ENCODE assay signal across 18 cellular contexts in genomic region chr9:134888603-134889195, GRCh38. TPM values are rescaled to one million over a fixed set of nuclear protein-coding genes. Genes with fewer than 3 reads are reported as not detected.
A peak's percentile ranks its signal among the peaks of the same experiment; 100 is the strongest.
DNase-seq lines count a peak whose midpoint lies in the region; ATAC-seq and TF ChIP-seq lines count a peak whose summit lies in the region.
"Had no signal": no experiment of that assay in that cellular context is flagged by ENCODE, and none has a peak within 500 bp of the region (broad histone marks: within the 10 kb centered on the region; RNA-seq: fewer than 3 reads in every experiment).

No MANE protein-coding gene starts in this region.

- TF ChIP-seq CTCF in CD14-positive monocyte (IDR thresholded peaks at IDR 0.05) (no peak), gastrocnemius medialis (IDR thresholded peaks at IDR 0.05 in 4 of 5, conservative IDR thresholded peaks at IDR 0.05 in 1 of 5) (no peak)

- peaks cover 17 to 34% (median 22%) of the 10 kb centered on the region in 3 donors for H3K27me3 Mint-ChIP-seq in CD14-positive monocyte (ENCODE audit: low read depth in 3 of 3)

- H3K36me3 Mint-ChIP-seq in CD14-positive monocyte, result no peaks in the 10 kb centered on the region

- H3K4me1 Mint-ChIP-seq in CD14-positive monocyte, result peaks cover 29% of the 10 kb centered on the region

- DNase-seq in CD14-positive monocyte (ENCODE audit: low spot score) (peak; percentile 35), LHCN-M2 (ENCODE audit: low read depth) (peak; percentile 66), left lobe of liver (ENCODE audit: low spot score) (peak; percentile 39), gastrocnemius medialis (no peak), Ammon's horn (ENCODE audit: low spot score) (no peak), NCI-H526 treated with DMSO at 0.1 percent for 48 hours (lab: John Stamatoyannopoulos, UW) (no peak)
- DNase-seq: HCEC 1CT, KBM-7, NCI-H1436, NCI-H2029, NCI-H2171 treated with DMSO at 0.1 percent for 48 hours, NCI-H774, PC-9 had no signal

- no peaks in the 10 kb centered on the region for H3K27me3 ChIP-seq in gastrocnemius medialis

- peak overlapping the region in 1 of 2 donors; percentile 11 for H3K4me3 Mint-ChIP-seq in CD14-positive monocyte
- H3K4me3 Mint-ChIP-seq: CD4-positive, alpha-beta T cell had no signal

- H3K4me1 ChIP-seq in gastrocnemius medialis, result no peaks in the 10 kb centered on the region

- peaks cover 0 to 3% (median under 1%) of the 10 kb centered on the region in 7 donors for H3K9me3 Mint-ChIP-seq in CD14-positive monocyte
- H3K9me3 Mint-ChIP-seq: CD4-positive, alpha-beta T cell had no signal

- TF ChIP-seq POLR2A in gastrocnemius medialis (IDR thresholded peaks at IDR 0.05), result no peak

- H3K36me3 ChIP-seq in gastrocnemius medialis, result no peaks in the 10 kb centered on the region

- in situ Hi-C loops in gastrocnemius medialis (cut with MboI; ENCODE audit: low sequenced_read_pairs in 4 of 4), result no loop called here

- no peaks in the 10 kb centered on the region for H3K9me3 ChIP-seq in gastrocnemius medialis

- H3K27ac ChIP-seq in gastrocnemius medialis, result no peak overlapping the region
- H3K27ac ChIP-seq: PC-9 had no signal

- no peak overlapping the region for H3K4me3 ChIP-seq in gastrocnemius medialis
- H3K4me3 ChIP-seq: PC-9 had no signal

- H3K27ac Mint-ChIP-seq in CD14-positive monocyte, result peak overlapping the region in 1 of 7 donors; percentile 75
- H3K27ac Mint-ChIP-seq: CD4-positive, alpha-beta T cell had no signal

- intact Hi-C loops in CD14-positive monocyte (cut with micrococcal nuclease) (no loop called here), gastrocnemius medialis (cut with DNase I; ENCODE audit: low total_unique reads) (no loop called here)

- ATAC-seq in left lobe of liver (no peak), gastrocnemius medialis (peak; percentile 55 to 62), GM21367 (IDR thresholded peaks at IDR 0.05; ENCODE audit: unreplicated experiment) (no peak), HG02970 (IDR thresholded peaks at IDR 0.05; ENCODE audit: low FRiP score, unreplicated experiment) (no peak)

RNA-seq across cellular contexts. Expression of gene FCN2, which starts 8.1 kb away (rescaled TPM):
- polyA plus RNA-seq in CD14-positive monocyte, result not detected
- not detected in 2 replicates for total RNA-seq in LHCN-M2 (2014; rRNA removed)
- not detected for polyA plus RNA-seq in LHCN-M2 (2012)
- total RNA-seq in left lobe of liver, result 95.7 TPM
- total RNA-seq in gastrocnemius medialis, result not detected
- total RNA-seq: CD4-positive, alpha-beta T cell; NCI-H460; PC-9; SK-MEL-5 had no signal

RNA-seq across cellular contexts. Expression of gene FCN1, which starts 29.0 kb away (rescaled TPM):
- polyA plus RNA-seq in CD14-positive monocyte, result 1,000 to 10,000 TPM; 6,268 to 7,680 TPM
- total RNA-seq in LHCN-M2 (2014; rRNA removed) (not detected in 2 replicates), left lobe of liver (0.93 TPM), gastrocnemius medialis (1 to 10 TPM in 2 of 4 donors, under 1 TPM in 2; 0.46 to 3.4 (median 1.6) TPM)
- polyA plus RNA-seq in LHCN-M2 (2012), result not detected
- total RNA-seq: NCI-H460, PC-9, SK-MEL-5 had no signal

Comparison
In these comparisons a context has a peak if more than half of its experiments do, and no peak if none do; other contexts are left out.
1. DNase-seq: peak in CD14-positive monocyte (single experiment), LHCN-M2 (single experiment) and left lobe of liver (single experiment); none in gastrocnemius medialis (0 of 2), Ammon's horn (single experiment) and NCI-H526 treated with DMSO at 0.1 percent for 48 hours (single experiment).
2. ATAC-seq: peak in gastrocnemius medialis (2 of 2); none in left lobe of liver (single experiment), GM21367 (single experiment) and HG02970 (single experiment).
3. RNA of gene FCN2, which starts 8.1 kb away (total RNA-seq): 95.7 TPM in left lobe of liver (single experiment); not detected in LHCN-M2 and not detected in gastrocnemius medialis; every median in the first group is over 10 times any median in the second.